16 cellular contexts compared by ENCODE assay signal in the genomic region with DNA sequence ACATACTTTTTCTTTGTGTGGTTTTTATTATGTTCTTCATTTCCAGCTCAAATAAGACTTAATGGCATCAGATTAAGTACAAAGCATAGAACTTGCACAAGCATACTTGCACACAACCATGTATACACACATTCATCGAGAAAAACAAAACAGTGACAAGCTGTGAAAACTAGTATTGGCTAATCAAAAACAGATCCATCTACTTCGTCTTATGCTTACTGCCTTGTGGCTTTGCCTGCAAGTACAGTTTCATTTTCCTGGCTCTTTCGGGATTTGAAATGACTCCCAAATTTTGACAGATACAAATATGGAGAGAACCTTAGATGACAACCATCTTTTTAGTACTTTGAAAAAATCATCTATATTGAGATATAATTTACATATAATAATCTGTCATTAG.
A peak's percentile ranks its signal among the peaks of the same experiment; 100 is the strongest.
DNase-seq lines count a peak whose midpoint lies in the region; ATAC-seq, FAIRE-seq and TF ChIP-seq lines count a peak whose summit lies in the region.
"Had no signal": no experiment of that assay in that cellular context is flagged by ENCODE, and none has a peak within 500 bp of the region (broad histone marks: within the 10 kb centered on the region; RNA-seq: fewer than 3 reads in every experiment).

No MANE protein-coding gene starts in this region.

- H3K36me3 ChIP-seq in fibroblast of lung (ENCODE audit: control insufficient read depth, insufficient read depth, low read length), result no peaks in the 10 kb centered on the region
- no peaks in the 10 kb centered on the region for H3K36me3 ChIP-seq in HepG2 (replicated peaks in 1 of 2; ENCODE audit: control insufficient read depth in 1 of 2, insufficient read depth in 2 of 2, low read length in 2 of 2)

- FAIRE-seq in HepG2 (lab: Jason Lieb, UNC), result no peak
- FAIRE-seq: GM19239 had no signal

- H3K4me3 Mint-ChIP-seq in HFFc6 (peak overlapping the region; percentile 52), mesothelial cell of epicardium (no peak overlapping the region), nephron progenitor cell (no peak overlapping the region)
- H3K4me3 Mint-ChIP-seq: GM23338 had no signal

- no peak for TF ChIP-seq POLR2A in HepG2 (IDR thresholded peaks at IDR 0.05; ENCODE audit: insufficient read depth in 1 of 2, low read depth in 2 of 2, low read length in 2 of 2)

- peaks cover 24% of the 10 kb centered on the region for H3K4me1 Mint-ChIP-seq in HFFc6 (ENCODE audit: low read depth)
- H3K4me1 Mint-ChIP-seq in mesothelial cell of epicardium, result peaks cover 51% of the 10 kb centered on the region
- H3K4me1 Mint-ChIP-seq in nephron progenitor cell, result no peaks in the 10 kb centered on the region

- BruUV-seq in HepG2 (replicated peaks; lab: Mats Ljungman, UMichigan), result no TSS peak

- H3K4me1 ChIP-seq in fibroblast of lung (ENCODE audit: control insufficient read depth, extremely low read depth, insufficient read depth, low read length) (peaks cover 4% of the 10 kb centered on the region), HepG2 (ENCODE audit: insufficient read depth, low read length) (no peaks in the 10 kb centered on the region)

- intact Hi-C loops in HepG2 (cut with micrococcal nuclease; ENCODE audit: unreplicated experiment), result no loop called here

- H3K36me3 Mint-ChIP-seq in HFFc6 (ENCODE audit: low read depth) (no peaks in the 10 kb centered on the region), mesothelial cell of epicardium (peaks cover 9% of the 10 kb centered on the region), nephron progenitor cell (ENCODE audit: low read depth) (peaks cover 7% of the 10 kb centered on the region)

- TF ChIP-seq RAD21 in HepG2 (CRISPR knock-in tag; IDR thresholded peaks at IDR 0.05), result no peak

- no peaks in the 10 kb centered on the region for H3K9me3 ChIP-seq in fibroblast of lung (ENCODE audit: control insufficient read depth, insufficient read depth, low read depth, low read length)
- no peaks in the 10 kb centered on the region for H3K9me3 ChIP-seq in HepG2 (ENCODE audit: low read length)

- 93% methylated on average over 3 of the region's 3 CpGs for WGBS in HepG2 (ENCODE audit: low lambda C conversion rate)

- H3K27me3 ChIP-seq in fibroblast of lung (ENCODE audit: control insufficient read depth, insufficient read depth, low read length) (no peaks in the 10 kb centered on the region), HepG2 (ENCODE audit: control insufficient read depth in 1 of 2, insufficient read depth in 2 of 2, low read length in 2 of 2) (no peaks in the 10 kb centered on the region)

- H3K27ac ChIP-seq in fibroblast of lung (ENCODE audit: insufficient read depth, low read length) (no peak overlapping the region), HepG2 (ENCODE audit: extremely low read length, insufficient read depth, low read length) (no peak overlapping the region)
- H3K27ac ChIP-seq: C4-2B, KMS-11 had no signal

- ATAC-seq in GM19463 (IDR thresholded peaks at IDR 0.05; ENCODE audit: unreplicated experiment), result no peak
- no peak for ATAC-seq in HepG2
- ATAC-seq in GM18867 (IDR thresholded peaks at IDR 0.05; ENCODE audit: unreplicated experiment), result no peak
- ATAC-seq: GM23338, PC-3 had no signal

- DNase-seq in AG09319 (ENCODE audit: extremely low read depth, low read depth) (peak; percentile 29), HFFc6 (no peak), fibroblast of lung (ENCODE audit: low read depth in 2 of 2) (peak in 1 of 2 donors; percentile 57), mesothelial cell of epicardium (ENCODE audit: low spot score in 2 of 2, unreplicated experiment in 2 of 2) (no peak), HepG2 (ENCODE audit: low spot score) (no peak), nephron progenitor cell (no peak)
- DNase-seq: NCI-H1092, NCI-H2227 treated with DMSO at 0.1 percent for 48 hours, NCI-H69, PC-3 had no signal

- H2AFZ ChIP-seq in fibroblast of lung (ENCODE audit: low read length) (peak overlapping the region; percentile 17), HepG2 (ENCODE audit: low read length) (no peak overlapping the region)
- H2AFZ ChIP-seq: GM23338 had no signal

- H3K9me3 Mint-ChIP-seq in HFFc6, result no peaks in the 10 kb centered on the region
- H3K9me3 Mint-ChIP-seq in mesothelial cell of epicardium, result peaks cover 4% of the 10 kb centered on the region
- no peaks in the 10 kb centered on the region for H3K9me3 Mint-ChIP-seq in nephron progenitor cell
- H3K9me3 Mint-ChIP-seq: GM23338 had no signal

- H3K27ac Mint-ChIP-seq in HFFc6, result no peak overlapping the region
- H3K27ac Mint-ChIP-seq in mesothelial cell of epicardium, result peak overlapping the region; percentile 39
- no peak overlapping the region for H3K27ac Mint-ChIP-seq in nephron progenitor cell
- H3K27ac Mint-ChIP-seq: GM23338 had no signal

- TF ChIP-seq CTCF in AG09319 (IDR thresholded peaks at IDR 0.05; ENCODE audit: low read depth, low read length), result no peak
- no peak for TF ChIP-seq CTCF in HFFc6 (IDR thresholded peaks at IDR 0.05)
- no peak for TF ChIP-seq CTCF in fibroblast of lung (conservative IDR thresholded peaks at IDR 0.05 in 1 of 2, IDR thresholded peaks at IDR 0.05 in 1 of 2; ENCODE audit: low read depth in 1 of 2, low read length in 2 of 2)
- no peak for TF ChIP-seq CTCF in mesothelial cell of epicardium (IDR thresholded peaks at IDR 0.05; ENCODE audit: unreplicated experiment)
- TF ChIP-seq CTCF in HepG2 (CRISPR knock-in tag; IDR thresholded peaks at IDR 0.05), result no peak
- no peak for TF ChIP-seq CTCF in nephron progenitor cell (IDR thresholded peaks at IDR 0.05)

- peak overlapping the region in 3 of 4 experiments; percentile 1 to 19 (median 2) for H3K4me3 ChIP-seq in fibroblast of lung (replicated peaks in 1 of 4; ENCODE audit: control extremely low read depth in 1 of 4, insufficient read depth in 1 of 4, low read depth in 3 of 4, low read length in 4 of 4)
- H3K4me3 ChIP-seq in HepG2 (replicated peaks in 1 of 3; ENCODE audit: insufficient read depth in 1 of 3, low read depth in 2 of 3, low read length in 3 of 3), result no peak overlapping the region
- H3K4me3 ChIP-seq: GM23338 had no signal

- POLR2A ChIA-PET in HepG2 (lab: Yijun Ruan, JAX), result no interaction called here

- no peaks in the 10 kb centered on the region for H4K20me1 ChIP-seq in fibroblast of lung (ENCODE audit: control insufficient read depth, extremely low read depth, insufficient read depth, low read length)
- no peaks in the 10 kb centered on the region for H4K20me1 ChIP-seq in HepG2 (ENCODE audit: insufficient read depth, low read length)

- H3K27me3 Mint-ChIP-seq in HFFc6 (ENCODE audit: insufficient read depth) (no peaks in the 10 kb centered on the region), mesothelial cell of epicardium (ENCODE audit: low read depth) (no peaks in the 10 kb centered on the region), nephron progenitor cell (ENCODE audit: low read depth, poor library complexity) (no peaks in the 10 kb centered on the region)

- peak overlapping the region; percentile 86 for H3K4me2 ChIP-seq in fibroblast of lung (ENCODE audit: extremely low read depth, insufficient read depth, low read length)
- no peak overlapping the region for H3K4me2 ChIP-seq in HepG2 (ENCODE audit: low read depth, low read length)
- H3K4me2 ChIP-seq: GM23338, KMS-11 had no signal

- H3K79me2 ChIP-seq in fibroblast of lung (ENCODE audit: control insufficient read depth, insufficient read depth, low read length) (no peaks in the 10 kb centered on the region), HepG2 (ENCODE audit: insufficient read depth, low read length) (no peaks in the 10 kb centered on the region)

- CTCF ChIA-PET in HepG2 (lab: Yijun Ruan, JAX; ENCODE audit: low intra/inter-chr PET ratio, low total read pairs), result no interaction called here

- in situ Hi-C loops in HepG2 (cut with HindIII; ENCODE audit: extremely low pct_ligation_motif_present, low pct_unique_long_range_greater_than_20kb), result loop anchor here (25.0 kb wide), 1 partner anchor 821 kb away; no protein-coding TSS in a partner anchor

- TF ChIP-seq EP300 in HepG2 (IDR thresholded peaks at IDR 0.05; ENCODE audit: low read depth in 2 of 2, low read length in 2 of 2), result no peak
- no peak for TF ChIP-seq EP300 in HepG2 (CRISPR knock-in tag; IDR thresholded peaks at IDR 0.05; ENCODE audit: borderline replicate concordance)

- no peak overlapping the region for H3K9ac ChIP-seq in fibroblast of lung (ENCODE audit: insufficient read depth, low read length)
- no peak overlapping the region for H3K9ac ChIP-seq in HepG2 (ENCODE audit: insufficient read depth, low read depth, low read length)
- H3K9ac ChIP-seq: KMS-11 had no signal

TF ChIP-seq in HepG2, 621 proteins besides CTCF, POLR2A, EP300 and RAD21 (continues in another document):
- TF ChIP-seq, protein P1, sequence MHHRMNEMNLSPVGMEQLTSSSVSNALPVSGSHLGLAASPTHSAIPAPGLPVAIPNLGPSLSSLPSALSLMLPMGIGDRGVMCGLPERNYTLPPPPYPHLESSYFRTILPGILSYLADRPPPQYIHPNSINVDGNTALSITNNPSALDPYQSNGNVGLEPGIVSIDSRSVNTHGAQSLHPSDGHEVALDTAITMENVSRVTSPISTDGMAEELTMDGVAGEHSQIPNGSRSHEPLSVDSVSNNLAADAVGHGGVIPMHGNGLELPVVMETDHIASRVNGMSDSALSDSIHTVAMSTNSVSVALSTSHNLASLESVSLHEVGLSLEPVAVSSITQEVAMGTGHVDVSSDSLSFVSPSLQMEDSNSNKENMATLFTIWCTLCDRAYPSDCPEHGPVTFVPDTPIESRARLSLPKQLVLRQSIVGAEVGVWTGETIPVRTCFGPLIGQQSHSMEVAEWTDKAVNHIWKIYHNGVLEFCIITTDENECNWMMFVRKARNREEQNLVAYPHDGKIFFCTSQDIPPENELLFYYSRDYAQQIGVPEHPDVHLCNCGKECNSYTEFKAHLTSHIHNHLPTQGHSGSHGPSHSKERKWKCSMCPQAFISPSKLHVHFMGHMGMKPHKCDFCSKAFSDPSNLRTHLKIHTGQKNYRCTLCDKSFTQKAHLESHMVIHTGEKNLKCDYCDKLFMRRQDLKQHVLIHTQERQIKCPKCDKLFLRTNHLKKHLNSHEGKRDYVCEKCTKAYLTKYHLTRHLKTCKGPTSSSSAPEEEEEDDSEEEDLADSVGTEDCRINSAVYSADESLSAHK (CRISPR knock-in tag; IDR thresholded peaks at IDR 0.05; ENCODE audit: borderline replicate concordance), result no peak
- TF ChIP-seq, protein P2, sequence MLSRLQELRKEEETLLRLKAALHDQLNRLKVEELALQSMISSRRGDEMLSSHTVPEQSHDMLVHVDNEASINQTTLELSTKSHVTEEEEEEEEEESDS (CRISPR knock-in tag; IDR thresholded peaks at IDR 0.05; ENCODE audit: borderline replicate concordance), result no peak
- TF ChIP-seq, protein P3, sequence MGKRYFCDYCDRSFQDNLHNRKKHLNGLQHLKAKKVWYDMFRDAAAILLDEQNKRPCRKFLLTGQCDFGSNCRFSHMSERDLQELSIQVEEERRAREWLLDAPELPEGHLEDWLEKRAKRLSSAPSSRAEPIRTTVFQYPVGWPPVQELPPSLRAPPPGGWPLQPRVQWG (CRISPR knock-in tag; IDR thresholded peaks at IDR 0.05; ENCODE audit: borderline replicate concordance, low read depth), result no peak
- TF ChIP-seq EED (CRISPR knock-in tag; IDR thresholded peaks at IDR 0.05) (no peak), ZSCAN22 (CRISPR knock-in tag; IDR thresholded peaks at IDR 0.05) (no peak), ZIK1 (CRISPR knock-in tag; IDR thresholded peaks at IDR 0.05; ENCODE audit: borderline replicate concordance, low read depth) (no peak), TCF7 (IDR thresholded peaks at IDR 0.05; ENCODE audit: low read depth) (no peak), SATB2 (CRISPR knock-in tag; IDR thresholded peaks at IDR 0.05) (no peak)

Comparison
In these comparisons a context has a peak if more than half of its experiments do, and no peak if none do; other contexts are left out.
1. H3K4me3 ChIP-seq: peak in fibroblast of lung (3 of 4); none in HepG2 (0 of 3).